In genomic region chr16:3096362-3096761, GRCh38 we compare ENCODE assay signal across 15 cellular contexts. TPM values are rescaled to one million over a fixed set of nuclear protein-coding genes. Genes with fewer than 3 reads are reported as not detected.
A peak's percentile ranks its signal among the peaks of the same experiment; 100 is the strongest.
DNase-seq lines count a peak whose midpoint lies in the region; ATAC-seq and TF ChIP-seq lines count a peak whose summit lies in the region.
"Had no signal": no experiment of that assay in that cellular context is flagged by ENCODE, and none has a peak within 500 bp of the region (broad histone marks: within the 10 kb centered on the region; RNA-seq: fewer than 3 reads in every experiment).

No MANE protein-coding gene starts in this region.

- H3K27me3 ChIP-seq in BLaER1 treated with 17β-estradiol and CSF1 and Interleukin-3, amounts not matched to agents 10 nM and 100 nM, result peaks cover 0 to 4% (median 0%) of the 10 kb centered on the region in 11 experiments; a peak in 1 of 22 replicates
- no peaks in the 10 kb centered on the region for H3K27me3 ChIP-seq in H7 (ENCODE audit: control insufficient read depth, insufficient read depth, low read length)

- H3K27me3 Mint-ChIP-seq in effector memory CD8-positive, alpha-beta T cell, result no peaks in the 10 kb centered on the region
- H3K27me3 Mint-ChIP-seq: activated naive CD8-positive, alpha-beta T cell treated with anti-CD3 and anti-CD28 coated beads for 36 hours had no signal

- H3K4me1 ChIP-seq in BLaER1 treated with 17β-estradiol and CSF1 and Interleukin-3, amounts not matched to agents 10 nM and 100 nM, result peaks cover 35 to 93% (median 88%) of the 10 kb centered on the region in 10 experiments
- H3K4me1 ChIP-seq: breast epithelium, prostate gland had no signal

- no peaks in the 10 kb centered on the region for H3K9me3 Mint-ChIP-seq in effector memory CD8-positive, alpha-beta T cell
- H3K9me3 Mint-ChIP-seq: activated naive CD8-positive, alpha-beta T cell treated with anti-CD3 and anti-CD28 coated beads for 36 hours had no signal

- no peak for TF ChIP-seq CTCF in lower leg skin (IDR thresholded peaks at IDR 0.05)

- H4K20me1 ChIP-seq in BLaER1 treated with 17β-estradiol and CSF1 and Interleukin-3, amounts not matched to agents 10 nM and 100 nM, result no peaks in the 10 kb centered on the region

- H3K4me3 Mint-ChIP-seq in effector memory CD8-positive, alpha-beta T cell, result no peak overlapping the region
- H3K4me3 Mint-ChIP-seq: activated naive CD8-positive, alpha-beta T cell treated with anti-CD3 and anti-CD28 coated beads for 36 hours had no signal

- intact Hi-C loops in lower leg skin (cut with DNase I; ENCODE audit: low total_unique reads), result no loop called here

- WGBS in lower leg skin, 2 donors, result 85 to 88% methylated on average over 6 of the region's 6 CpGs

- H3K9me3 ChIP-seq in BLaER1 treated with 17β-estradiol and CSF1 and Interleukin-3, amounts not matched to agents 10 nM and 100 nM (replicated peaks in 1 of 11), result no peaks in the 10 kb centered on the region
- H3K9me3 ChIP-seq: breast epithelium, left ventricle myocardium inferior, prostate gland had no signal

- DNase-seq in H7 (peak; percentile 23), GDM1 (lab: John Stamatoyannopoulos, UW) (no peak), lower leg skin (ENCODE audit: low spot score in 2 of 2) (no peak), DMS 273 (lab: John Stamatoyannopoulos, UW; ENCODE audit: unreplicated experiment) (no peak)
- DNase-seq in effector memory CD8-positive, alpha-beta T cell, result no peak
- DNase-seq: DMS153, GOT3, hippocampal formation, left ventricle myocardium inferior, NCI-H526 treated with DMSO at 0.1 percent for 48 hours had no signal

- peaks cover 21% of the 10 kb centered on the region for H3K36me3 Mint-ChIP-seq in effector memory CD8-positive, alpha-beta T cell (ENCODE audit: insufficient read depth)
- H3K36me3 Mint-ChIP-seq: activated naive CD8-positive, alpha-beta T cell treated with anti-CD3 and anti-CD28 coated beads for 36 hours had no signal

- H3K27ac Mint-ChIP-seq in effector memory CD8-positive, alpha-beta T cell, result peak overlapping the region; percentile 17 to 56
- H3K27ac Mint-ChIP-seq: activated naive CD8-positive, alpha-beta T cell treated with anti-CD3 and anti-CD28 coated beads for 36 hours had no signal

- peak overlapping the region in 5 of 11 experiments; percentile 3 to 39 (median 29); a peak in 6 of 22 replicates for H3K27ac ChIP-seq in BLaER1 treated with 17β-estradiol and CSF1 and Interleukin-3, amounts not matched to agents 10 nM and 100 nM
- H3K27ac ChIP-seq: breast epithelium, left ventricle myocardium inferior, prostate gland had no signal

- ATAC-seq in effector memory CD8-positive, alpha-beta T cell (replicated peaks), result no peak

- peak overlapping the region in 1 of 11 experiments; percentile 8; a peak in 2 of 22 replicates for H3K9ac ChIP-seq in BLaER1 treated with 17β-estradiol and CSF1 and Interleukin-3, amounts not matched to agents 10 nM and 100 nM

- H3K4me1 Mint-ChIP-seq in effector memory CD8-positive, alpha-beta T cell (ENCODE audit: low read depth in 2 of 2), result peaks cover 26 to 31% of the 10 kb centered on the region in 2 donors

- peak overlapping the region; percentile 36 to 76 (median 56) for H3K4me2 ChIP-seq in BLaER1 treated with 17β-estradiol and CSF1 and Interleukin-3, amounts not matched to agents 10 nM and 100 nM

- TF ChIP-seq POLR2A in lower leg skin (IDR thresholded peaks at IDR 0.05), result no peak

- no peak overlapping the region for H3K4me3 ChIP-seq in BLaER1 treated with 17β-estradiol and CSF1 and Interleukin-3, amounts not matched to agents 10 nM and 100 nM
- H3K4me3 ChIP-seq in H7 (ENCODE audit: insufficient read depth, low read depth, low read length), result no peak overlapping the region
- H3K4me3 ChIP-seq in lower leg skin (ENCODE audit: low read depth, poor library complexity, severe bottlenecking), result no peak overlapping the region
- H3K4me3 ChIP-seq: breast epithelium, left ventricle myocardium inferior, prostate gland had no signal

- no peaks in the 10 kb centered on the region for H3K36me3 ChIP-seq in BLaER1 treated with 17β-estradiol and CSF1 and Interleukin-3, amounts not matched to agents 10 nM and 100 nM
- peaks cover 16% of the 10 kb centered on the region for H3K36me3 ChIP-seq in H7 (replicated peaks; ENCODE audit: control insufficient read depth, insufficient read depth, low read length)
- H3K36me3 ChIP-seq: breast epithelium, left ventricle myocardium inferior, prostate gland had no signal

RNA-seq across cellular contexts. Expression of gene ZSCAN10, which starts 2.7 kb away (rescaled TPM):
- 217 and 238 TPM in 2 replicates for total RNA-seq in H7 (2014; rRNA removed; shearing (Covaris generic))
- total RNA-seq in lower leg skin, result not detected
- total RNA-seq: activated naive CD8-positive, alpha-beta T cell treated with anti-CD3 and anti-CD28 coated beads for 36 hours; breast epithelium; left ventricle myocardium inferior; myocyte had no signal

RNA-seq across cellular contexts. Expression of gene ZNF205, which starts 16.0 kb away (rescaled TPM):
- total RNA-seq in H7 (2014; rRNA removed; shearing (Covaris generic)), result 40.2 and 41.2 TPM in 2 replicates
- 10 to 100 TPM; 15.1 to 25.3 (median 18.5) TPM for total RNA-seq in lower leg skin

RNA-seq across cellular contexts. Expression of gene IL32, which starts 30.9 kb away (rescaled TPM):
- 7.9 and 9.9 TPM in 2 replicates for total RNA-seq in H7 (2014; rRNA removed; shearing (Covaris generic))
- total RNA-seq in lower leg skin, result 1 to 10 TPM in 3 of 4 donors, under 1 TPM in 1; 0.80 to 7.2 (median 5.1) TPM

RNA-seq across cellular contexts. Expression of gene ZNF213, which starts 38.5 kb away (rescaled TPM):
- total RNA-seq in H7 (2014; rRNA removed; shearing (Covaris generic)), result 5.5 and 6.3 TPM in 2 replicates
- 10 to 100 TPM; 10.7 to 18.0 (median 14.6) TPM for total RNA-seq in lower leg skin

RNA-seq across cellular contexts. Expression of gene MMP25, which starts 50.0 kb away (rescaled TPM):
- total RNA-seq in H7 (2014; rRNA removed; shearing (Covaris generic)), result 18.4 and 18.7 TPM in 2 replicates
- total RNA-seq in lower leg skin, result under 1 TPM in 3 of 4 donors, not detected in 1; 0.30 to 0.81 (median 0.49) TPM

Comparison
In these comparisons a context has a peak if more than half of its experiments do, and no peak if none do; other contexts are left out.
1. RNA of gene ZSCAN10, which starts 2.7 kb away (total RNA-seq): 217 to 238 TPM in H7; not detected in lower leg skin; every median in the first group is over 100 times any median in the second.